ENCODE assay signal across 10 cellular contexts in genomic region chr11:66048525-66049313, GRCh38. TPM values are rescaled to one million over a fixed set of nuclear protein-coding genes. Genes with fewer than 3 reads are reported as not detected.
DNase-seq lines count a peak whose midpoint lies in the region; ATAC-seq and TF ChIP-seq lines count a peak whose summit lies in the region.
"Had no signal": no experiment of that assay in that cellular context is flagged by ENCODE, and none has a peak within 500 bp of the region (broad histone marks: within the 10 kb centered on the region; RNA-seq: fewer than 3 reads in every experiment).

GAL3ST3 (minus strand) TSS chr11:66049161; CDS start chr11:66045415, 3,746 bp downstream.

- WGBS in psoas muscle, 3 donors = 9 to 13% (median 11%) methylated on average over 30 to 40 of the region's 40 CpGs

- H3K4me1 Mint-ChIP-seq in glutamatergic neuron (ENCODE audit: low read depth, unreplicated experiment) = peaks cover 22% of the 10 kb centered on the region

- peaks cover 10% of the 10 kb centered on the region for H3K9me3 Mint-ChIP-seq in glutamatergic neuron (ENCODE audit: unreplicated experiment)

- peaks cover 11% of the 10 kb centered on the region for H3K4me1 ChIP-seq in psoas muscle

- TF ChIP-seq CTCF in GM13977 (IDR thresholded peaks at IDR 0.05; ENCODE audit: extremely low read depth, insufficient read depth, missing control alignments) (no peak), glutamatergic neuron (IDR thresholded peaks at IDR 0.05; ENCODE audit: partially characterized antibody, unreplicated experiment) (no peak), psoas muscle (IDR thresholded peaks at IDR 0.05) (no peak)

- H3K36me3 Mint-ChIP-seq in glutamatergic neuron (ENCODE audit: unreplicated experiment) = no peaks in the 10 kb centered on the region

- H3K4me3 ChIP-seq in psoas muscle = peak within 1 kb of the TSS; percentile 22
- H3K4me3 ChIP-seq: adrenal gland had no signal

- DNase-seq in GM13977 (ENCODE audit: low spot score) = peak; percentile 19
- peak; percentile 75 for DNase-seq in NCI-H69 (lab: John Stamatoyannopoulos, UW)
- DNase-seq in glutamatergic neuron = peak; percentile 55
- DNase-seq in psoas muscle = no peak
- no peak for DNase-seq in SIG-M5 (lab: John Stamatoyannopoulos, UW)
- DNase-seq: adrenal gland had no signal

- peak within 1 kb of the TSS; percentile 68 for H3K4me3 Mint-ChIP-seq in glutamatergic neuron (ENCODE audit: unreplicated experiment)

- intact Hi-C loops in psoas muscle (cut with DNase I) = no loop called here

- H3K27ac Mint-ChIP-seq in glutamatergic neuron (ENCODE audit: unreplicated experiment) = no peak within 1 kb of the TSS

- in situ Hi-C loops in GM13977 (cut with MboI; ENCODE audit: low pct_unique_long_range_greater_than_20kb, low sequenced_read_pairs, unreplicated experiment) = no loop called here

- H3K27ac ChIP-seq in psoas muscle = no peak within 1 kb of the TSS
- H3K27ac ChIP-seq: adrenal gland, KMS-11 had no signal

- peaks cover 0 to 7% (median 4%) of the 10 kb centered on the region in 3 donors for H3K27me3 ChIP-seq in psoas muscle (ENCODE audit: insufficient read depth in 3 of 3, low read length in 2 of 3)

- peaks cover 8% of the 10 kb centered on the region for H3K27me3 Mint-ChIP-seq in glutamatergic neuron (ENCODE audit: unreplicated experiment)

- ATAC-seq in psoas muscle (no peak), HG03159 (IDR thresholded peaks at IDR 0.05; ENCODE audit: unreplicated experiment) (no peak), GM18498 (IDR thresholded peaks at IDR 0.05; ENCODE audit: unreplicated experiment) (no peak)

- peaks cover 0 to 6% of the 10 kb centered on the region in 2 donors for H3K36me3 ChIP-seq in psoas muscle (ENCODE audit: insufficient read depth in 1 of 2, low read depth in 1 of 2)
- H3K36me3 ChIP-seq: adrenal gland had no signal

- H3K9me3 ChIP-seq in psoas muscle = no peaks in the 10 kb centered on the region
- H3K9me3 ChIP-seq: adrenal gland had no signal

RNA-seq across cellular contexts. Expression of gene GAL3ST3, which starts in this region (rescaled TPM):
- 2.4 TPM for total RNA-seq in glutamatergic neuron (ENCODE audit: unreplicated experiment)
- under 1 TPM in 1 of 4 donors, not detected in 3; 0.36 TPM for total RNA-seq in psoas muscle
- polyA plus RNA-seq in psoas muscle = under 1 TPM in 1 of 3 donors, not detected in 2; 0.03 TPM
- total RNA-seq: OCI-LY7 had no signal
- polyA plus RNA-seq: adrenal gland had no signal

Comparison
In these comparisons a context has a peak if more than half of its experiments do, and no peak if none do; other contexts are left out.
1. DNase-seq: peak in GM13977 (single experiment), NCI-H69 (single experiment) and glutamatergic neuron (single experiment); none in psoas muscle (0 of 2) and SIG-M5 (single experiment).